ENCODE assay signal across 23 cellular contexts in the genomic region with DNA sequence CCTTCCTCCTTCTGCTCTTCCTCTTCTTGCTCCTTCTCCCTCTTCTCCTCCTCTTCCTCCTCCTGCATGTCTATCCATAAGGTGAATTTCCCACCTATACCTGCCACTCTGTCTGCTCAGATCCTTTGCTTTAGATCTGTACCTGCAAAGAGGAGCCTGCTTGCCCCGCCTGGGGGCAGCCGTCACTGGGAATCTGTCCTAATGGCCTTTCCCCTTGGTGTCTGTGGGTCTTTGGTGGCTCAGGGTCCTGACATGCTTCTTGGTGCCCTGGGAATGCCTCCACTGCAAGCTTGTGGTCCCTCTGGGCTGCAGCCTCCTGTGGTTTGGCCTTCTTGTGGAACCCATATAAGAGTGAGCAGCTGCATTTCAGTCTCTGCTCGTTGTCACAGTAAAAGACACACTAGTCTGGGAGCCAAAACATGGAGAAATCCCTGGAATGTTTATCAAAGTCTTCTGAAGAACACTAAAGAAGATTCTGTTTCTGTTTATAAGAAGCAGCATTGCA.
"Had no signal": no experiment of that assay in that cellular context is flagged by ENCODE, and none has a peak within 500 bp of the region (broad histone marks: within the 10 kb centered on the region; RNA-seq: fewer than 3 reads in every experiment).

No MANE protein-coding gene starts in this region.

- H3K27me3 Mint-ChIP-seq: activated T-cell treated with anti-CD3 and anti-CD28 coated beads, Interleukin-2, amount 50 U/mL, for 24 hours had no signal

- H3K36me3 ChIP-seq: cardiac muscle cell, esophagus muscularis mucosa, left ventricle myocardium inferior, transverse colon, uterus had no signal

- FAIRE-seq: frontal cortex, TTC549 had no signal

- H3K27me3 ChIP-seq: body of pancreas, transverse colon, uterus had no signal

- DNase-seq: activated CD4-positive, alpha-beta T cell treated with anti-CD3 and anti-CD28 coated beads for 1 hour; activated CD8-positive, alpha-beta memory T cell treated with anti-CD3 and anti-CD28 coated beads for 24 hours; activated CD8-positive, alpha-beta memory T cell treated with anti-CD3 and anti-CD28 coated beads, Interleukin-2, amount 50 U/mL, for 4 hours; activated naive CD4-positive, alpha-beta T cell treated with anti-CD3 and anti-CD28 coated beads, Interleukin-2, amount 10 ng/mL, durations not matched to agents 7 days and 5 days; activated T-cell treated with anti-CD3 and anti-CD28 coated beads, Interleukin-2, amount 50 U/mL, for 24 hours; anterior cingulate cortex; body of pancreas; effector memory CD8-positive, alpha-beta T cell; hippocampal formation; left ventricle myocardium inferior; nephron progenitor cell; occipital lobe; stimulated activated CD4-positive, alpha-beta T cell treated with anti-CD3 and anti-CD28 coated beads, Interleukin-2, amount 100 ng/mL, for 24 hours; stimulated activated naive CD8-positive, alpha-beta T cell treated with anti-CD3 and anti-CD28 coated beads, Interleukin-15, amount 100 ng/mL, for 72 hours; T-helper 1 cell; transverse colon; uterus had no signal

- H3K4me1 ChIP-seq: body of pancreas, esophagus muscularis mucosa, left ventricle myocardium inferior, transverse colon, uterus had no signal

- H3K9me3 ChIP-seq: body of pancreas, esophagus muscularis mucosa, left ventricle myocardium inferior, transverse colon, uterus had no signal

- H3K9me3 Mint-ChIP-seq: activated naive CD4-positive, alpha-beta T cell treated with anti-CD3 and anti-CD28 coated beads, Interleukin-2, amount 10 ng/mL, durations not matched to agents 7 days and 5 days; activated T-cell treated with anti-CD3 and anti-CD28 coated beads, Interleukin-2, amount 50 U/mL, for 24 hours; activated T-helper 2 cell treated with anti-CD3 and anti-CD28 coated beads, Interferon-gamma antibody, Interleukin-2, Interleukin-4, amounts not matched to agents 10 μg/mL and 5 μg/mL and 100 μg/mL, durations not matched to agents 14 hours and 24 hours and 36 hours; effector memory CD8-positive, alpha-beta T cell; nephron progenitor cell; stimulated activated effector memory CD8-positive, alpha-beta T cell treated with anti-CD3 and anti-CD28 coated beads, Interleukin-12 subunit alpha, Interleukin-12 subunit beta, amount 100 ng/mL, for 72 hours; stimulated activated naive CD8-positive, alpha-beta T cell treated with anti-CD3 and anti-CD28 coated beads, Interleukin-15, amount 100 ng/mL, for 72 hours had no signal

- H3K4me3 Mint-ChIP-seq: activated naive CD4-positive, alpha-beta T cell treated with anti-CD3 and anti-CD28 coated beads, Interleukin-2, amount 10 ng/mL, durations not matched to agents 7 days and 5 days; activated T-cell treated with anti-CD3 and anti-CD28 coated beads, Interleukin-2, amount 50 U/mL, for 24 hours; effector memory CD8-positive, alpha-beta T cell; nephron progenitor cell; stimulated activated effector memory CD8-positive, alpha-beta T cell treated with anti-CD3 and anti-CD28 coated beads, Interleukin-12 subunit alpha, Interleukin-12 subunit beta, amount 100 ng/mL, for 72 hours; stimulated activated naive CD8-positive, alpha-beta T cell treated with anti-CD3 and anti-CD28 coated beads, Interleukin-15, amount 100 ng/mL, for 72 hours had no signal

- ATAC-seq: body of pancreas; effector memory CD8-positive, alpha-beta T cell; stimulated activated effector memory CD8-positive, alpha-beta T cell treated with anti-CD3 and anti-CD28 coated beads, Interleukin-12 subunit alpha, Interleukin-12 subunit beta, amount 100 ng/mL, for 72 hours; stimulated activated naive CD8-positive, alpha-beta T cell treated with anti-CD3 and anti-CD28 coated beads, Interleukin-15, amount 100 ng/mL, for 72 hours had no signal

- H3K4me1 Mint-ChIP-seq: activated naive CD4-positive, alpha-beta T cell treated with anti-CD3 and anti-CD28 coated beads, Interleukin-2, amount 10 ng/mL, durations not matched to agents 7 days and 5 days; stimulated activated effector memory CD8-positive, alpha-beta T cell treated with anti-CD3 and anti-CD28 coated beads, Interleukin-12 subunit alpha, Interleukin-12 subunit beta, amount 100 ng/mL, for 72 hours; stimulated activated naive CD8-positive, alpha-beta T cell treated with anti-CD3 and anti-CD28 coated beads, Interleukin-15, amount 100 ng/mL, for 72 hours had no signal

- H3K4me3 ChIP-seq: body of pancreas, cardiac muscle cell, esophagus muscularis mucosa, left ventricle myocardium inferior, transverse colon, uterus had no signal

- H3K27ac Mint-ChIP-seq: activated naive CD4-positive, alpha-beta T cell treated with anti-CD3 and anti-CD28 coated beads, Interleukin-2, amount 10 ng/mL, durations not matched to agents 7 days and 5 days; activated T-cell treated with anti-CD3 and anti-CD28 coated beads, Interleukin-2, amount 50 U/mL, for 24 hours; activated T-helper 2 cell treated with anti-CD3 and anti-CD28 coated beads, Interferon-gamma antibody, Interleukin-2, Interleukin-4, amounts not matched to agents 10 μg/mL and 5 μg/mL and 100 μg/mL, durations not matched to agents 14 hours and 24 hours and 36 hours; effector memory CD8-positive, alpha-beta T cell; nephron progenitor cell; stimulated activated effector memory CD8-positive, alpha-beta T cell treated with anti-CD3 and anti-CD28 coated beads, Interleukin-12 subunit alpha, Interleukin-12 subunit beta, amount 100 ng/mL, for 72 hours had no signal

- H3K36me3 Mint-ChIP-seq: activated naive CD4-positive, alpha-beta T cell treated with anti-CD3 and anti-CD28 coated beads, Interleukin-2, amount 10 ng/mL, durations not matched to agents 7 days and 5 days; stimulated activated effector memory CD8-positive, alpha-beta T cell treated with anti-CD3 and anti-CD28 coated beads, Interleukin-12 subunit alpha, Interleukin-12 subunit beta, amount 100 ng/mL, for 72 hours had no signal

- H3K27ac ChIP-seq: body of pancreas, cardiac muscle cell, esophagus muscularis mucosa, left ventricle myocardium inferior, transverse colon, uterus had no signal
